Comparison of ENCODE assay signal across 1 cellular context in genomic region chr12:122078141-122079037, GRCh38.
A peak's percentile ranks its signal among the peaks of the same experiment; 100 is the strongest.
TF ChIP-seq lines count a peak whose summit lies in the region.

Gene MLXIP (plus strand): TSS chr12:122078756. CDS start chr12:122078854, 98 bp downstream.

TF ChIP-seq in HepG2, 621 proteins besides CTCF, POLR2A, EP300 and RAD21 (continued from another document):
- TF ChIP-seq HMGXB3 (CRISPR knock-in tag; IDR thresholded peaks at IDR 0.05; ENCODE audit: borderline replicate concordance) (no peak), CBFB (CRISPR knock-in tag; IDR thresholded peaks at IDR 0.05) (no peak), MZF1 (CRISPR knock-in tag; IDR thresholded peaks at IDR 0.05; ENCODE audit: borderline replicate concordance) (no peak), FOXO1 (CRISPR knock-in tag; IDR thresholded peaks at IDR 0.05) (no peak), MEIS2 (CRISPR knock-in tag; IDR thresholded peaks at IDR 0.05) (no peak), ZNF687 (CRISPR knock-in tag; IDR thresholded peaks at IDR 0.05) (peak; percentile 96), ZNF674 (CRISPR knock-in tag; IDR thresholded peaks at IDR 0.05; ENCODE audit: low read depth) (peak; percentile 60; the same call in 1 of the 2 replicates), RFX1 (IDR thresholded peaks at IDR 0.05) (no peak), ESRRA (CRISPR knock-in tag; IDR thresholded peaks at IDR 0.05; ENCODE audit: low read depth) (no peak; the same call in 1 of the 2 replicates), ZBTB21 (CRISPR knock-in tag; IDR thresholded peaks at IDR 0.05) (no peak), MTA1 (CRISPR knock-in tag; IDR thresholded peaks at IDR 0.05; ENCODE audit: borderline replicate concordance) (peak; percentile 76; the same call in 1 of the 2 replicates), PHF20 (CRISPR knock-in tag; IDR thresholded peaks at IDR 0.05) (peak; percentile 52; the same call in 1 of the 2 replicates), ARNTL (CRISPR knock-in tag; IDR thresholded peaks at IDR 0.05) (no peak; the same call in none of the 2 replicates), ZNF567 (CRISPR knock-in tag; IDR thresholded peaks at IDR 0.05; ENCODE audit: borderline replicate concordance) (no peak), XBP1 (CRISPR knock-in tag; IDR thresholded peaks at IDR 0.05) (no peak), HNF4A (CRISPR knock-in tag; IDR thresholded peaks at IDR 0.05) (no peak), MED8 (CRISPR knock-in tag; IDR thresholded peaks at IDR 0.05; ENCODE audit: insufficient replicate concordance) (no peak), SMAD3 (CRISPR knock-in tag; IDR thresholded peaks at IDR 0.05) (no peak), HOXD1 (CRISPR knock-in tag; IDR thresholded peaks at IDR 0.05) (peak; percentile 52; the same call in 1 of the 2 replicates), ZFP90 (CRISPR knock-in tag; IDR thresholded peaks at IDR 0.05; ENCODE audit: borderline replicate concordance) (peak; percentile 83; the same call in 1 of the 2 replicates), SATB2 (CRISPR knock-in tag; IDR thresholded peaks at IDR 0.05) (peak; percentile 83), FOXK1 (CRISPR knock-in tag; IDR thresholded peaks at IDR 0.05; ENCODE audit: borderline replicate concordance, low read depth) (no peak; the same call in 1 of the 2 replicates), FOXO4 (CRISPR knock-in tag; conservative IDR thresholded peaks at IDR 0.05) (no peak), GPN1 (CRISPR knock-in tag; IDR thresholded peaks at IDR 0.05; ENCODE audit: borderline replicate concordance) (no peak), CBX2 (IDR thresholded peaks at IDR 0.05; ENCODE audit: low read depth, low read length) (no peak), CBX2 (CRISPR knock-in tag; IDR thresholded peaks at IDR 0.05; ENCODE audit: low read depth) (no peak), PTBP1 (IDR thresholded peaks at IDR 0.05; ENCODE audit: low read depth, low read length, poor library complexity, severe bottlenecking) (peak; percentile 62), IKZF4 (CRISPR knock-in tag; IDR thresholded peaks at IDR 0.05; ENCODE audit: borderline replicate concordance, low read depth, not compliant biosample characterization) (peak; percentile 49), AKAP8 (CRISPR knock-in tag; IDR thresholded peaks at IDR 0.05) (no peak)
- TF ChIP-seq, protein P1, sequence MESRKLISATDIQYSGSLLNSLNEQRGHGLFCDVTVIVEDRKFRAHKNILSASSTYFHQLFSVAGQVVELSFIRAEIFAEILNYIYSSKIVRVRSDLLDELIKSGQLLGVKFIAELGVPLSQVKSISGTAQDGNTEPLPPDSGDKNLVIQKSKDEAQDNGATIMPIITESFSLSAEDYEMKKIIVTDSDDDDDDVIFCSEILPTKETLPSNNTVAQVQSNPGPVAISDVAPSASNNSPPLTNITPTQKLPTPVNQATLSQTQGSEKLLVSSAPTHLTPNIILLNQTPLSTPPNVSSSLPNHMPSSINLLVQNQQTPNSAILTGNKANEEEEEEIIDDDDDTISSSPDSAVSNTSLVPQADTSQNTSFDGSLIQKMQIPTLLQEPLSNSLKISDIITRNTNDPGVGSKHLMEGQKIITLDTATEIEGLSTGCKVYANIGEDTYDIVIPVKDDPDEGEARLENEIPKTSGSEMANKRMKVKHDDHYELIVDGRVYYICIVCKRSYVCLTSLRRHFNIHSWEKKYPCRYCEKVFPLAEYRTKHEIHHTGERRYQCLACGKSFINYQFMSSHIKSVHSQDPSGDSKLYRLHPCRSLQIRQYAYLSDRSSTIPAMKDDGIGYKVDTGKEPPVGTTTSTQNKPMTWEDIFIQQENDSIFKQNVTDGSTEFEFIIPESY (CRISPR knock-in tag; IDR thresholded peaks at IDR 0.05) = no peak
- TF ChIP-seq, protein P2, sequence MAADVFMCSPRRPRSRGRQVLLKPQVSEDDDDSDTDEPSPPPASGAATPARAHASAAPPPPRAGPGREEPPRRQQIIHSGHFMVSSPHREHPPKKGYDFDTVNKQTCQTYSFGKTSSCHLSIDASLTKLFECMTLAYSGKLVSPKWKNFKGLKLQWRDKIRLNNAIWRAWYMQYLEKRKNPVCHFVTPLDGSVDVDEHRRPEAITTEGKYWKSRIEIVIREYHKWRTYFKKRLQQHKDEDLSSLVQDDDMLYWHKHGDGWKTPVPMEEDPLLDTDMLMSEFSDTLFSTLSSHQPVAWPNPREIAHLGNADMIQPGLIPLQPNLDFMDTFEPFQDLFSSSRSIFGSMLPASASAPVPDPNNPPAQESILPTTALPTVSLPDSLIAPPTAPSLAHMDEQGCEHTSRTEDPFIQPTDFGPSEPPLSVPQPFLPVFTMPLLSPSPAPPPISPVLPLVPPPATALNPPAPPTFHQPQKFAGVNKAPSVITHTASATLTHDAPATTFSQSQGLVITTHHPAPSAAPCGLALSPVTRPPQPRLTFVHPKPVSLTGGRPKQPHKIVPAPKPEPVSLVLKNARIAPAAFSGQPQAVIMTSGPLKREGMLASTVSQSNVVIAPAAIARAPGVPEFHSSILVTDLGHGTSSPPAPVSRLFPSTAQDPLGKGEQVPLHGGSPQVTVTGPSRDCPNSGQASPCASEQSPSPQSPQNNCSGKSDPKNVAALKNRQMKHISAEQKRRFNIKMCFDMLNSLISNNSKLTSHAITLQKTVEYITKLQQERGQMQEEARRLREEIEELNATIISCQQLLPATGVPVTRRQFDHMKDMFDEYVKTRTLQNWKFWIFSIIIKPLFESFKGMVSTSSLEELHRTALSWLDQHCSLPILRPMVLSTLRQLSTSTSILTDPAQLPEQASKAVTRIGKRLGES (CRISPR knock-in tag; IDR thresholded peaks at IDR 0.05; ENCODE audit: borderline replicate concordance) = peak; percentile 71; the same call in 1 of the 2 replicates
- TF ChIP-seq, protein P3, sequence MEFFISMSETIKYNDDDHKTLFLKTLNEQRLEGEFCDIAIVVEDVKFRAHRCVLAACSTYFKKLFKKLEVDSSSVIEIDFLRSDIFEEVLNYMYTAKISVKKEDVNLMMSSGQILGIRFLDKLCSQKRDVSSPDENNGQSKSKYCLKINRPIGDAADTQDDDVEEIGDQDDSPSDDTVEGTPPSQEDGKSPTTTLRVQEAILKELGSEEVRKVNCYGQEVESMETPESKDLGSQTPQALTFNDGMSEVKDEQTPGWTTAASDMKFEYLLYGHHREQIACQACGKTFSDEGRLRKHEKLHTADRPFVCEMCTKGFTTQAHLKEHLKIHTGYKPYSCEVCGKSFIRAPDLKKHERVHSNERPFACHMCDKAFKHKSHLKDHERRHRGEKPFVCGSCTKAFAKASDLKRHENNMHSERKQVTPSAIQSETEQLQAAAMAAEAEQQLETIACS (CRISPR knock-in tag; IDR thresholded peaks at IDR 0.05) = no peak
- TF ChIP-seq, protein P4, sequence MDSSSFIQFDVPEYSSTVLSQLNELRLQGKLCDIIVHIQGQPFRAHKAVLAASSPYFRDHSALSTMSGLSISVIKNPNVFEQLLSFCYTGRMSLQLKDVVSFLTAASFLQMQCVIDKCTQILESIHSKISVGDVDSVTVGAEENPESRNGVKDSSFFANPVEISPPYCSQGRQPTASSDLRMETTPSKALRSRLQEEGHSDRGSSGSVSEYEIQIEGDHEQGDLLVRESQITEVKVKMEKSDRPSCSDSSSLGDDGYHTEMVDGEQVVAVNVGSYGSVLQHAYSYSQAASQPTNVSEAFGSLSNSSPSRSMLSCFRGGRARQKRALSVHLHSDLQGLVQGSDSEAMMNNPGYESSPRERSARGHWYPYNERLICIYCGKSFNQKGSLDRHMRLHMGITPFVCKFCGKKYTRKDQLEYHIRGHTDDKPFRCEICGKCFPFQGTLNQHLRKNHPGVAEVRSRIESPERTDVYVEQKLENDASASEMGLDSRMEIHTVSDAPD (CRISPR knock-in tag; IDR thresholded peaks at IDR 0.05) = no peak
- TF ChIP-seq, protein P5, sequence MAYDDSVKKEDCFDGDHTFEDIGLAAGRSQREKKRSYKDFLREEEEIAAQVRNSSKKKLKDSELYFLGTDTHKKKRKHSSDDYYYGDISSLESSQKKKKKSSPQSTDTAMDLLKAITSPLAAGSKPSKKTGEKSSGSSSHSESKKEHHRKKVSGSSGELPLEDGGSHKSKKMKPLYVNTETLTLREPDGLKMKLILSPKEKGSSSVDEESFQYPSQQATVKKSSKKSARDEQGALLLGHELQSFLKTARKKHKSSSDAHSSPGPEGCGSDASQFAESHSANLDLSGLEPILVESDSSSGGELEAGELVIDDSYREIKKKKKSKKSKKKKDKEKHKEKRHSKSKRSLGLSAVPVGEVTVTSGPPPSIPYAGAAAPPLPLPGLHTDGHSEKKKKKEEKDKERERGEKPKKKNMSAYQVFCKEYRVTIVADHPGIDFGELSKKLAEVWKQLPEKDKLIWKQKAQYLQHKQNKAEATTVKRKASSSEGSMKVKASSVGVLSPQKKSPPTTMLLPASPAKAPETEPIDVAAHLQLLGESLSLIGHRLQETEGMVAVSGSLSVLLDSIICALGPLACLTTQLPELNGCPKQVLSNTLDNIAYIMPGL (CRISPR knock-in tag; IDR thresholded peaks at IDR 0.05; ENCODE audit: borderline replicate concordance in 1 of 2, low read depth in 1 of 2) = peak; percentile 69 to 71; a peak in 3 of 4 replicates
- TF ChIP-seq, protein P6, sequence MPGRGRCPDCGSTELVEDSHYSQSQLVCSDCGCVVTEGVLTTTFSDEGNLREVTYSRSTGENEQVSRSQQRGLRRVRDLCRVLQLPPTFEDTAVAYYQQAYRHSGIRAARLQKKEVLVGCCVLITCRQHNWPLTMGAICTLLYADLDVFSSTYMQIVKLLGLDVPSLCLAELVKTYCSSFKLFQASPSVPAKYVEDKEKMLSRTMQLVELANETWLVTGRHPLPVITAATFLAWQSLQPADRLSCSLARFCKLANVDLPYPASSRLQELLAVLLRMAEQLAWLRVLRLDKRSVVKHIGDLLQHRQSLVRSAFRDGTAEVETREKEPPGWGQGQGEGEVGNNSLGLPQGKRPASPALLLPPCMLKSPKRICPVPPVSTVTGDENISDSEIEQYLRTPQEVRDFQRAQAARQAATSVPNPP (CRISPR knock-in tag; IDR thresholded peaks at IDR 0.05) = peak; percentile 80
